19 cellular contexts compared by ENCODE assay signal in genomic region chr16:81468269-81468902, GRCh38. TPM values are rescaled to one million over a fixed set of nuclear protein-coding genes. Genes with fewer than 3 reads are reported as not detected.
DNase-seq lines count a peak whose midpoint lies in the region; ATAC-seq and TF ChIP-seq lines count a peak whose summit lies in the region.
"Had no signal": no experiment of that assay in that cellular context is flagged by ENCODE, and none has a peak within 500 bp of the region (broad histone marks: within the 10 kb centered on the region; RNA-seq: fewer than 3 reads in every experiment).

No MANE protein-coding gene starts in this region.

- no peak for ATAC-seq in central memory CD8-positive, alpha-beta T cell (replicated peaks; ENCODE audit: extremely low read depth, poor library complexity, severe bottlenecking)
- ATAC-seq: HCT116, heart right ventricle had no signal

- H3K4me1 Mint-ChIP-seq in activated T-cell treated with anti-CD3 and anti-CD28 coated beads, Interleukin-2, amount 50 U/mL, for 24 hours (ENCODE audit: low read depth), result peaks cover 76% of the 10 kb centered on the region
- peaks cover 82% of the 10 kb centered on the region for H3K4me1 Mint-ChIP-seq in central memory CD8-positive, alpha-beta T cell
- H3K4me1 Mint-ChIP-seq in progenitor cell of endocrine pancreas (ENCODE audit: low read depth), result peaks cover 12% of the 10 kb centered on the region

- H3K27ac ChIP-seq in KOPT-K1 (ENCODE audit: low read depth, low read length, poor library complexity, severe bottlenecking) (peak overlapping the region; percentile 99), skin epidermis (peak overlapping the region in 14 of 21 experiments; percentile 12 to 94 (median 73))
- H3K27ac ChIP-seq: brain microvascular endothelial cell had no signal

- H3K9me3 ChIP-seq in KOPT-K1 (ENCODE audit: insufficient read depth, low read length, poor library complexity, severe bottlenecking), result no peaks in the 10 kb centered on the region
- H3K9me3 ChIP-seq: heart right ventricle had no signal

- DNase-seq in activated T-cell treated with anti-CD3 and anti-CD28 coated beads, Interleukin-2, amount 50 U/mL, for 24 hours, result no peak
- no peak for DNase-seq in activated T-cell treated with anti-CD3 and anti-CD28 coated beads, Interleukin-2, amount 50 U/mL, for 48 hours
- DNase-seq in central memory CD8-positive, alpha-beta T cell (ENCODE audit: low spot score in 2 of 2), result no peak
- DNase-seq in H7 (no peak), progenitor cell of endocrine pancreas (ENCODE audit: low spot score, unreplicated experiment) (no peak), EL (no peak)
- DNase-seq: ACHN; activated CD4-positive, alpha-beta T cell treated with anti-CD3 and anti-CD28 coated beads for 48 hours; activated gamma-delta T cell; brain microvascular endothelial cell; GF-D8; heart right ventricle; islet precursor cell; NCI-H1092; small intestine; stimulated activated naive CD4-positive, alpha-beta T cell treated with Interleukin-2 at 50 U/mL for 16 hours had no signal

- H3K36me3 ChIP-seq in KOPT-K1 (ENCODE audit: insufficient read depth, low read length) (peaks cover 16% of the 10 kb centered on the region), H7 (replicated peaks; ENCODE audit: control insufficient read depth, insufficient read depth, low read length) (peaks cover 7% of the 10 kb centered on the region)
- H3K36me3 ChIP-seq: brain microvascular endothelial cell had no signal

- peaks cover 5% of the 10 kb centered on the region for H3K36me3 Mint-ChIP-seq in activated T-cell treated with anti-CD3 and anti-CD28 coated beads, Interleukin-2, amount 50 U/mL, for 24 hours (ENCODE audit: low read depth)
- H3K36me3 Mint-ChIP-seq in central memory CD8-positive, alpha-beta T cell (ENCODE audit: insufficient read depth), result peaks cover 32% of the 10 kb centered on the region
- H3K36me3 Mint-ChIP-seq in progenitor cell of endocrine pancreas (ENCODE audit: insufficient read depth), result peaks cover 6% of the 10 kb centered on the region

- peak overlapping the region; percentile 86 for H3K27ac Mint-ChIP-seq in activated T-cell treated with anti-CD3 and anti-CD28 coated beads, Interleukin-2, amount 50 U/mL, for 24 hours
- peak overlapping the region; percentile 96 for H3K27ac Mint-ChIP-seq in central memory CD8-positive, alpha-beta T cell (ENCODE audit: low read depth)
- H3K27ac Mint-ChIP-seq in progenitor cell of endocrine pancreas, result no peak overlapping the region

- H3K4me3 ChIP-seq in skin epidermis (no peak overlapping the region), H7 (ENCODE audit: insufficient read depth, low read depth, low read length) (no peak overlapping the region)
- H3K4me3 ChIP-seq: heart right ventricle had no signal

- no peak for TF ChIP-seq CTCF in progenitor cell of endocrine pancreas (IDR thresholded peaks at IDR 0.05; ENCODE audit: unreplicated experiment)

- H3K27me3 ChIP-seq in H7 (ENCODE audit: control insufficient read depth, insufficient read depth, low read length), result no peaks in the 10 kb centered on the region
- H3K27me3 ChIP-seq: brain microvascular endothelial cell, heart right ventricle had no signal

- H3K4me3 Mint-ChIP-seq in activated T-cell treated with anti-CD3 and anti-CD28 coated beads, Interleukin-2, amount 50 U/mL, for 24 hours, result no peak overlapping the region
- H3K4me3 Mint-ChIP-seq in central memory CD8-positive, alpha-beta T cell, result peak overlapping the region; percentile 73
- H3K4me3 Mint-ChIP-seq in progenitor cell of endocrine pancreas (ENCODE audit: low read depth), result no peak overlapping the region

- H3K27me3 Mint-ChIP-seq in activated T-cell treated with anti-CD3 and anti-CD28 coated beads, Interleukin-2, amount 50 U/mL, for 24 hours, result no peaks in the 10 kb centered on the region
- H3K27me3 Mint-ChIP-seq in central memory CD8-positive, alpha-beta T cell, result no peaks in the 10 kb centered on the region
- no peaks in the 10 kb centered on the region for H3K27me3 Mint-ChIP-seq in progenitor cell of endocrine pancreas

- H3K9me3 Mint-ChIP-seq in activated T-cell treated with anti-CD3 and anti-CD28 coated beads, Interleukin-2, amount 50 U/mL, for 24 hours, result no peaks in the 10 kb centered on the region
- no peaks in the 10 kb centered on the region for H3K9me3 Mint-ChIP-seq in central memory CD8-positive, alpha-beta T cell
- H3K9me3 Mint-ChIP-seq in progenitor cell of endocrine pancreas (ENCODE audit: low read depth), result no peaks in the 10 kb centered on the region

RNA-seq across cellular contexts. Expression of gene CMIP, which starts 23.8 kb away (rescaled TPM):
- total RNA-seq in H7 (2014; rRNA removed; shearing (Covaris generic)), result 13.1 and 19.2 TPM in 2 replicates
- total RNA-seq in progenitor cell of endocrine pancreas, result 62.5 and 62.7 TPM in 2 replicates
